In genomic region chr1:63920154-63921117, GRCh38 we compare ENCODE assay signal across 10 cellular contexts.
DNase-seq lines count a peak whose midpoint lies in the region; TF ChIP-seq lines count a peak whose summit lies in the region.
"Had no signal": no experiment of that assay in that cellular context is flagged by ENCODE, and none has a peak within 500 bp of the region (broad histone marks: within the 10 kb centered on the region; RNA-seq: fewer than 3 reads in every experiment).

No MANE protein-coding gene starts in this region.

- H3K27ac ChIP-seq in suprapubic skin = no peak overlapping the region

- intact Hi-C loops in activated naive CD4-positive, alpha-beta T cell treated with anti-CD3 and anti-CD28 coated beads for 36 hours (cut with micrococcal nuclease) = loop anchor here (5.0 kb wide), 1 partner anchor 217 kb away; no protein-coding TSS in a partner anchor

- H3K4me3 ChIP-seq in astrocyte of the cerebellum (ENCODE audit: low read depth, low read length) = no peak overlapping the region
- no peak overlapping the region for H3K4me3 ChIP-seq in suprapubic skin

- no peak overlapping the region for H3K4me3 Mint-ChIP-seq in activated naive CD4-positive, alpha-beta T cell treated with anti-CD3 and anti-CD28 coated beads for 36 hours
- H3K4me3 Mint-ChIP-seq in activated naive CD8-positive, alpha-beta T cell treated with anti-CD3 and anti-CD28 coated beads for 36 hours = no peak overlapping the region
- H3K4me3 Mint-ChIP-seq: effector memory CD8-positive, alpha-beta T cell had no signal

- no peaks in the 10 kb centered on the region for H3K36me3 ChIP-seq in suprapubic skin

- in situ Hi-C loops in astrocyte of the cerebellum (cut with HindIII; ENCODE audit: low sequenced_read_pairs) = loop anchor here (25.0 kb wide), 1 partner anchor 317 kb away; no protein-coding TSS in a partner anchor

- H3K9me3 ChIP-seq in suprapubic skin = no peaks in the 10 kb centered on the region

- H3K27ac Mint-ChIP-seq in activated naive CD4-positive, alpha-beta T cell treated with anti-CD3 and anti-CD28 coated beads for 36 hours = no peak overlapping the region
- H3K27ac Mint-ChIP-seq in activated naive CD8-positive, alpha-beta T cell treated with anti-CD3 and anti-CD28 coated beads for 36 hours = no peak overlapping the region
- H3K27ac Mint-ChIP-seq: effector memory CD8-positive, alpha-beta T cell had no signal

- TF ChIP-seq EP300 in suprapubic skin (IDR thresholded peaks at IDR 0.05) = no peak

- no peaks in the 10 kb centered on the region for H3K27me3 ChIP-seq in suprapubic skin

- peak; percentile 18 for DNase-seq in AG09319 (ENCODE audit: extremely low read depth, low read depth)
- DNase-seq in HS-5 (ENCODE audit: low read depth) = peak; percentile 85
- peak; percentile 89 for DNase-seq in astrocyte of the cerebellum (ENCODE audit: low read depth)
- DNase-seq in lung microvascular endothelial cell (ENCODE audit: low read depth in 2 of 2) = peak; percentile 8 to 59
- no peak for DNase-seq in stimulated activated CD4-positive, alpha-beta T cell treated with anti-CD3 and anti-CD28 coated beads, Interleukin-1b, Interleukin-23, amount 100 ng/mL, for 48 hours
- no peak for DNase-seq in activated naive CD4-positive, alpha-beta T cell treated with anti-CD3 and anti-CD28 coated beads for 36 hours
- no peak for DNase-seq in suprapubic skin (ENCODE audit: low spot score in 2 of 2)
- DNase-seq in activated naive CD8-positive, alpha-beta T cell treated with anti-CD3 and anti-CD28 coated beads for 36 hours = no peak
- DNase-seq: activated CD4-positive, alpha-beta T cell treated with anti-CD3 and anti-CD28 coated beads for 48 hours; effector memory CD8-positive, alpha-beta T cell had no signal

- no peaks in the 10 kb centered on the region for H3K4me1 Mint-ChIP-seq in activated naive CD4-positive, alpha-beta T cell treated with anti-CD3 and anti-CD28 coated beads for 36 hours (ENCODE audit: low read depth)
- no peaks in the 10 kb centered on the region for H3K4me1 Mint-ChIP-seq in activated naive CD8-positive, alpha-beta T cell treated with anti-CD3 and anti-CD28 coated beads for 36 hours

- H3K9me3 Mint-ChIP-seq in activated naive CD4-positive, alpha-beta T cell treated with anti-CD3 and anti-CD28 coated beads for 36 hours = no peaks in the 10 kb centered on the region
- no peaks in the 10 kb centered on the region for H3K9me3 Mint-ChIP-seq in activated naive CD8-positive, alpha-beta T cell treated with anti-CD3 and anti-CD28 coated beads for 36 hours
- H3K9me3 Mint-ChIP-seq: effector memory CD8-positive, alpha-beta T cell had no signal

- WGBS in suprapubic skin = 62% methylated on average over 7 of the region's 7 CpGs

- CTCF ChIA-PET in activated naive CD4-positive, alpha-beta T cell treated with anti-CD3 and anti-CD28 coated beads for 36 hours (lab: Charles Lee) = no interaction called here

- H3K4me1 ChIP-seq in suprapubic skin = peaks cover 9% of the 10 kb centered on the region

- H3K36me3 Mint-ChIP-seq in activated naive CD4-positive, alpha-beta T cell treated with anti-CD3 and anti-CD28 coated beads for 36 hours (ENCODE audit: low read depth) = no peaks in the 10 kb centered on the region
- no peaks in the 10 kb centered on the region for H3K36me3 Mint-ChIP-seq in activated naive CD8-positive, alpha-beta T cell treated with anti-CD3 and anti-CD28 coated beads for 36 hours

- no peaks in the 10 kb centered on the region for H3K27me3 Mint-ChIP-seq in activated naive CD4-positive, alpha-beta T cell treated with anti-CD3 and anti-CD28 coated beads for 36 hours (ENCODE audit: low read depth)
- no peaks in the 10 kb centered on the region for H3K27me3 Mint-ChIP-seq in activated naive CD8-positive, alpha-beta T cell treated with anti-CD3 and anti-CD28 coated beads for 36 hours
- H3K27me3 Mint-ChIP-seq: effector memory CD8-positive, alpha-beta T cell had no signal

- TF ChIP-seq CTCF in AG09319 (IDR thresholded peaks at IDR 0.05; ENCODE audit: low read depth, low read length) (peak; percentile 33), astrocyte of the cerebellum (IDR thresholded peaks at IDR 0.05; ENCODE audit: low read depth, low read length, missing control alignments) (peak; percentile 54), suprapubic skin (IDR thresholded peaks at IDR 0.05) (no peak)

- TF ChIP-seq POLR2A in suprapubic skin (IDR thresholded peaks at IDR 0.05) = no peak

Comparison
In these comparisons a context has a peak if more than half of its experiments do, and no peak if none do; other contexts are left out.
1. DNase-seq: peak in AG09319 (single experiment), HS-5 (single experiment), astrocyte of the cerebellum (single experiment) and lung microvascular endothelial cell (2 of 2); none in stimulated activated CD4-positive, alpha-beta T cell treated with anti-CD3 and anti-CD28 coated beads, Interleukin-1b, Interleukin-23, amount 100 ng/mL, for 48 hours (single experiment), activated naive CD4-positive, alpha-beta T cell treated with anti-CD3 and anti-CD28 coated beads for 36 hours (single experiment), suprapubic skin (0 of 2) and activated naive CD8-positive, alpha-beta T cell treated with anti-CD3 and anti-CD28 coated beads for 36 hours (single experiment).
2. CTCF ChIP-seq: peak in AG09319 (single experiment) and astrocyte of the cerebellum (single experiment); none in suprapubic skin (0 of 2).